15 cellular contexts compared by ENCODE assay signal in the genomic region with DNA sequence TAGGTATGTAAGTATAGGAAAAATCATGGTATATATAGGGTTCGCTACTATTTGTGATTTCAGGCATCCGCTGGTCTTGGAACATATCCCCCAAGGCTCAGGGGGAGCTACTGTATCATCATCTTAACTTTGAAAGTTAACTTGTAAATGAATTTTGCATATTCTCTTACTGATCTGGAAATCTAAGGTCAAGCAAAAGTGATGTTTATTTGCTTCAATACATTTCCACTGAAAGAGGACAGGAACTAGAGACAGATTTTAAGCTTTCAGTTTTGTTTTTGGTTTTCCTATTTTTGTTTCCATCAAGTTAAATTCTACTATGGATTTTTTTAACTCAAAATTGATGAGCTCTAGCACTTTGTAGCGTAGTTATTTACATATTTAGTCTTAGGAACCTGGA.
DNase-seq lines count a peak whose midpoint lies in the region; ATAC-seq lines count a peak whose summit lies in the region.
"Had no signal": no experiment of that assay in that cellular context is flagged by ENCODE, and none has a peak within 500 bp of the region (broad histone marks: within the 10 kb centered on the region; RNA-seq: fewer than 3 reads in every experiment).

No MANE protein-coding gene starts in this region.

- H3K4me3 Mint-ChIP-seq in activated naive CD4-positive, alpha-beta T cell treated with anti-CD3 and anti-CD28 coated beads, Interleukin-2, amount 10 ng/mL, durations not matched to agents 7 days and 5 days, result no peak overlapping the region
- no peak overlapping the region for H3K4me3 Mint-ChIP-seq in stimulated activated memory B cell treated with anti-CD40 and anti-IgM and Interleukin-4, amounts not matched to agents 10 μg/mL and 1 μg/mL and 100 μg/mL, for 72 hours

- ATAC-seq in GM21528 (IDR thresholded peaks at IDR 0.05; ENCODE audit: low FRiP score, unreplicated experiment) (peak; percentile 60), HG03108 (IDR thresholded peaks at IDR 0.05; ENCODE audit: unreplicated experiment) (peak; percentile 62), GM19023 (IDR thresholded peaks at IDR 0.05; ENCODE audit: unreplicated experiment) (no peak)
- no peak for ATAC-seq in stimulated activated memory B cell treated with anti-CD40 and anti-IgM and Interleukin-4, amounts not matched to agents 10 μg/mL and 1 μg/mL and 100 μg/mL, for 72 hours

- no peaks in the 10 kb centered on the region for H3K27me3 Mint-ChIP-seq in activated naive CD4-positive, alpha-beta T cell treated with anti-CD3 and anti-CD28 coated beads, Interleukin-2, amount 10 ng/mL, durations not matched to agents 7 days and 5 days
- H3K27me3 Mint-ChIP-seq in stimulated activated memory B cell treated with anti-CD40 and anti-IgM and Interleukin-4, amounts not matched to agents 10 μg/mL and 1 μg/mL and 100 μg/mL, for 72 hours, result no peaks in the 10 kb centered on the region

- peaks cover 16% of the 10 kb centered on the region for H3K4me1 Mint-ChIP-seq in activated naive CD4-positive, alpha-beta T cell treated with anti-CD3 and anti-CD28 coated beads, Interleukin-2, amount 10 ng/mL, durations not matched to agents 7 days and 5 days
- H3K4me1 Mint-ChIP-seq in stimulated activated memory B cell treated with anti-CD40 and anti-IgM and Interleukin-4, amounts not matched to agents 10 μg/mL and 1 μg/mL and 100 μg/mL, for 72 hours, result peaks cover 14% of the 10 kb centered on the region

- H3K36me3 Mint-ChIP-seq in activated naive CD4-positive, alpha-beta T cell treated with anti-CD3 and anti-CD28 coated beads, Interleukin-2, amount 10 ng/mL, durations not matched to agents 7 days and 5 days, result no peaks in the 10 kb centered on the region
- H3K36me3 Mint-ChIP-seq in stimulated activated memory B cell treated with anti-CD40 and anti-IgM and Interleukin-4, amounts not matched to agents 10 μg/mL and 1 μg/mL and 100 μg/mL, for 72 hours, result peaks cover 27% of the 10 kb centered on the region

- no peak for DNase-seq in activated naive CD4-positive, alpha-beta T cell treated with anti-CD3 and anti-CD28 coated beads, Interleukin-2, amount 10 ng/mL, durations not matched to agents 7 days and 5 days
- no peak for DNase-seq in activated naive CD4-positive, alpha-beta T cell treated with anti-CD3 and anti-CD28 coated beads, Interleukin-2, amount 50 U/mL, for 16 hours
- DNase-seq in NOMO-1 treated with dmso at 0.1 percent for 144 hours (lab: John Stamatoyannopoulos, UW; ENCODE audit: unreplicated experiment) (no peak), NCI-H446 treated with DMSO at 0.1 percent for 48 hours (lab: John Stamatoyannopoulos, UW) (no peak)
- DNase-seq: activated T-cell treated with anti-CD3 and anti-CD28 coated beads, Interleukin-2, amount 50 U/mL, for 1 hour; DMS 273 treated with DMSO at 0.1 percent for 48 hours; dorsolateral prefrontal cortex; midbrain; NCI-H1105; NCI-H524; posterior cingulate gyrus had no signal

- H3K9me3 Mint-ChIP-seq in activated naive CD4-positive, alpha-beta T cell treated with anti-CD3 and anti-CD28 coated beads, Interleukin-2, amount 10 ng/mL, durations not matched to agents 7 days and 5 days, result no peaks in the 10 kb centered on the region
- H3K9me3 Mint-ChIP-seq in stimulated activated memory B cell treated with anti-CD40 and anti-IgM and Interleukin-4, amounts not matched to agents 10 μg/mL and 1 μg/mL and 100 μg/mL, for 72 hours, result no peaks in the 10 kb centered on the region

- CTCF ChIA-PET in activated naive CD4-positive, alpha-beta T cell treated with anti-CD3 and anti-CD28 coated beads, Interleukin-2, amount 10 ng/mL, durations not matched to agents 7 days and 5 days (lab: Charles Lee), result interaction anchor here (0.6 to 2.3 kb wide), 2 partner anchors 222 to 437 kb away, joined by 3 to 6 read pairs; partner anchors contain the start of gene NPY1R

- peak overlapping the region; percentile 81 for H3K27ac Mint-ChIP-seq in activated naive CD4-positive, alpha-beta T cell treated with anti-CD3 and anti-CD28 coated beads, Interleukin-2, amount 10 ng/mL, durations not matched to agents 7 days and 5 days
- H3K27ac Mint-ChIP-seq in stimulated activated memory B cell treated with anti-CD40 and anti-IgM and Interleukin-4, amounts not matched to agents 10 μg/mL and 1 μg/mL and 100 μg/mL, for 72 hours, result peak overlapping the region; percentile 8

Comparison
In these comparisons a context has a peak if more than half of its experiments do, and no peak if none do; other contexts are left out.
1. ATAC-seq: peak in GM21528 (single experiment) and HG03108 (single experiment); none in stimulated activated memory B cell treated with anti-CD40 and anti-IgM and Interleukin-4, amounts not matched to agents 10 μg/mL and 1 μg/mL and 100 μg/mL, for 72 hours (single experiment) and GM19023 (single experiment).